ENCODE assay signal across 20 cellular contexts in genomic region chr18:68608861-68609465, GRCh38.
DNase-seq lines count a peak whose midpoint lies in the region; ATAC-seq and TF ChIP-seq lines count a peak whose summit lies in the region.
"Had no signal": no experiment of that assay in that cellular context is flagged by ENCODE, and none has a peak within 500 bp of the region (broad histone marks: within the 10 kb centered on the region; RNA-seq: fewer than 3 reads in every experiment).

No MANE protein-coding gene starts in this region.

- no peak overlapping the region for H3K4me3 ChIP-seq in osteoblast (ENCODE audit: insufficient read depth, low read length)
- H3K4me3 ChIP-seq: BLaER1 treated with 17β-estradiol and CSF1 and Interleukin-3, amounts not matched to agents 10 nM and 100 nM; PC-9; SJSA1 had no signal

- H3K79me2 ChIP-seq in osteoblast (ENCODE audit: insufficient read depth, low read length): no peaks in the 10 kb centered on the region

- no peaks in the 10 kb centered on the region for H3K36me3 ChIP-seq in osteoblast (ENCODE audit: insufficient read depth, low read length)
- H3K36me3 ChIP-seq: BLaER1 treated with 17β-estradiol and CSF1 and Interleukin-3, amounts not matched to agents 10 nM and 100 nM; SJSA1 had no signal

- DNase-seq in Ammon's horn (ENCODE audit: low spot score) (peak; percentile 38), G401 (ENCODE audit: low spot score) (peak; percentile 94), osteoblast (ENCODE audit: insufficient read length, low spot score, missing footprints) (peak; percentile 42), amygdala (lab: John Stamatoyannopoulos, UW) (no peak), HCEC 1CT (no peak)
- DNase-seq in stimulated activated CD4-positive, alpha-beta T cell treated with anti-CD3 and anti-CD28 coated beads, Interleukin-12 subunit alpha, Interleukin-12 subunit beta, amount 100 ng/mL, for 4 hours: no peak
- DNase-seq: CD4-positive, alpha-beta memory T cell; COR-L47; DMS79 treated with DMSO at 0.1 percent for 48 hours; NCI-H1092; NCI-H1417 treated with DMSO at 0.1 percent for 48 hours; NCI-H187 treated with DMSO at 0.1 percent for 48 hours; NCI-H526 treated with DMSO at 0.1 percent for 48 hours; PC-9 had no signal

- no peaks in the 10 kb centered on the region for H3K27me3 Mint-ChIP-seq in brain

- H3K36me3 Mint-ChIP-seq in brain: no peaks in the 10 kb centered on the region
- H3K36me3 Mint-ChIP-seq: CD4-positive, alpha-beta memory T cell had no signal

- no peak for ATAC-seq in GM21825 (IDR thresholded peaks at IDR 0.05; ENCODE audit: unreplicated experiment)
- ATAC-seq: Right ventricle myocardium inferior had no signal

- no peaks in the 10 kb centered on the region for H3K27me3 ChIP-seq in osteoblast (ENCODE audit: insufficient read depth, low read length)
- H3K27me3 ChIP-seq: BLaER1 treated with 17β-estradiol and CSF1 and Interleukin-3, amounts not matched to agents 10 nM and 100 nM; SJSA1 had no signal

- in situ Hi-C loops in G401 (cut with HindIII; ENCODE audit: low sequenced_read_pairs): no loop called here

- no peak overlapping the region for H2AFZ ChIP-seq in osteoblast (ENCODE audit: low read length)
- H2AFZ ChIP-seq: PC-9 had no signal

- TF ChIP-seq CTCF in brain (conservative IDR thresholded peaks at IDR 0.05): no peak
- TF ChIP-seq CTCF in osteoblast (IDR thresholded peaks at IDR 0.05; ENCODE audit: extremely low read depth, low read depth, low read length): no peak

- H3K4me2 ChIP-seq in osteoblast (ENCODE audit: insufficient read depth, low read length): no peak overlapping the region
- H3K4me2 ChIP-seq: BLaER1 treated with 17β-estradiol and CSF1 and Interleukin-3, amounts not matched to agents 10 nM and 100 nM; PC-9 had no signal

- H3K27ac Mint-ChIP-seq in brain: peak overlapping the region in 4 of 5 experiments; percentile 12 to 94 (median 71)
- H3K27ac Mint-ChIP-seq: CD4-positive, alpha-beta memory T cell had no signal

- peak overlapping the region in 1 of 5 experiments; percentile 54 for H3K4me3 Mint-ChIP-seq in brain
- H3K4me3 Mint-ChIP-seq: CD4-positive, alpha-beta memory T cell had no signal

- no peaks in the 10 kb centered on the region for H3K4me1 Mint-ChIP-seq in brain
- H3K4me1 Mint-ChIP-seq: CD4-positive, alpha-beta memory T cell had no signal

- peaks cover 0 to 13% (median 0%) of the 10 kb centered on the region in 5 experiments for H3K9me3 Mint-ChIP-seq in brain
- H3K9me3 Mint-ChIP-seq: CD4-positive, alpha-beta memory T cell had no signal

- H3K27ac ChIP-seq in osteoblast (ENCODE audit: low read depth, low read length): no peak overlapping the region
- H3K27ac ChIP-seq: BLaER1 treated with 17β-estradiol and CSF1 and Interleukin-3, amounts not matched to agents 10 nM and 100 nM; HL-60; PC-9; SJSA1 had no signal

- no peaks in the 10 kb centered on the region for H3K9me3 ChIP-seq in osteoblast (ENCODE audit: low read depth, low read length)
- H3K9me3 ChIP-seq: BLaER1 treated with 17β-estradiol and CSF1 and Interleukin-3, amounts not matched to agents 10 nM and 100 nM; SJSA1 had no signal

- no peaks in the 10 kb centered on the region for H3K4me1 ChIP-seq in osteoblast (ENCODE audit: insufficient read depth, low read length)
- H3K4me1 ChIP-seq: BLaER1 treated with 17β-estradiol and CSF1 and Interleukin-3, amounts not matched to agents 10 nM and 100 nM; SJSA1 had no signal

- no peaks in the 10 kb centered on the region for H4K20me1 ChIP-seq in osteoblast (ENCODE audit: insufficient read depth, low read length)
- H4K20me1 ChIP-seq: BLaER1 treated with 17β-estradiol and CSF1 and Interleukin-3, amounts not matched to agents 10 nM and 100 nM had no signal

Comparison
In these comparisons a context has a peak if more than half of its experiments do, and no peak if none do; other contexts are left out.
1. DNase-seq: peak in Ammon's horn (single experiment), G401 (single experiment) and osteoblast (single experiment); none in amygdala (0 of 56), stimulated activated CD4-positive, alpha-beta T cell treated with anti-CD3 and anti-CD28 coated beads, Interleukin-12 subunit alpha, Interleukin-12 subunit beta, amount 100 ng/mL, for 4 hours (single experiment) and HCEC 1CT (single experiment).